7 cellular contexts compared by ENCODE assay signal in genomic region chr17:50287290-50287689, GRCh38. TPM values are rescaled to one million over a fixed set of nuclear protein-coding genes. Genes with fewer than 3 reads are reported as not detected.
"Had no signal": no experiment of that assay in that cellular context is flagged by ENCODE, and none has a peak within 500 bp of the region (broad histone marks: within the 10 kb centered on the region; RNA-seq: fewer than 3 reads in every experiment).

No MANE protein-coding gene starts in this region.

RNA-seq across cellular contexts. Expression of gene TMEM92, which starts 13.0 kb away (rescaled TPM):
- total RNA-seq: endothelial cell of umbilical vein, heart right ventricle, left ventricle myocardium superior, mononuclear cell, natural killer cell, pulmonary artery endothelial cell had no signal
- polyA plus RNA-seq: neural cell had no signal
